ENCODE assay signal across 8 cellular contexts in the genomic region with DNA sequence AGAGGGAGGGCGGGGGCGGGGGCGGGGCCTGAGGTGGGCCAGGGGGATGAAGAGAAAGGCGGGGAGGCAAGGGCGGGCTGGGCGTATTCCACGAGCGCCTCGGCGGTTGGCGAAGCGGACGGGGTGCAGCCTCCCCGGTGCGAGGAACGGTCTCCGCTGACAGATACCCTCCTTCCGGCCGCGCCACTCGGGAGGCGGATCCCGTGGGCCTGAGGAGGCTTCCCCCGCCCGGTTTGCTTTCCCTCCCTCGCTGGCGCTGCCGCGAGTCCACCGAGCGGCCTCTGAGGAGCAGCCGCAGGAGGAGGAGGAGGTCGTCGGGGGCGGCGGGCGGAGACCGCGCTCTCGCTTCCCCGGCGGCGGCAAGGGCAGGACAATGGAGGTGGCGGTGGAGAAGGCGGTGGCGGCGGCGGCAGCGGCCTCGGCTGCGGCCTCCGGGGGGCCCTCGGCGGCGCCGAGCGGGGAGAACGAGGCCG. TPM values are rescaled to one million over a fixed set of nuclear protein-coding genes. Genes with fewer than 3 reads are reported as not detected.
DNase-seq lines count a peak whose midpoint lies in the region; ATAC-seq and TF ChIP-seq lines count a peak whose summit lies in the region.

A gene (plus strand): TSS at position 84 of the 473 bp plus-strand sequence. CDS start 290 bp downstream, at position 374.

- peak within 1 kb of the TSS; percentile 90 for H3K27ac Mint-ChIP-seq in T-helper 1 cell treated with Interleukin-12 subunit alpha and Interleukin-12 subunit beta and Interleukin-4 antibody, amounts not matched to agents 30 μg/mL and 1 μg/mL, for 36 hours
- peak within 1 kb of the TSS; percentile 94 to 98 (median 94) for H3K27ac Mint-ChIP-seq in nephron

- peak within 1 kb of the TSS; percentile 91 for H3K4me3 ChIP-seq in epithelial cell of proximal tubule (ENCODE audit: low read depth, low read length)

- peak; percentile 73 for ATAC-seq in GM21515 (IDR thresholded peaks at IDR 0.05; ENCODE audit: unreplicated experiment)

- no peaks in the 10 kb centered on the region for H3K27me3 Mint-ChIP-seq in T-helper 1 cell treated with Interleukin-12 subunit alpha and Interleukin-12 subunit beta and Interleukin-4 antibody, amounts not matched to agents 30 μg/mL and 1 μg/mL, for 36 hours (ENCODE audit: low read depth)
- H3K27me3 Mint-ChIP-seq in nephron (ENCODE audit: low read depth), result no peaks in the 10 kb centered on the region

- DNase-seq in HT-29 (ENCODE audit: low spot score) (no peak), epithelial cell of proximal tubule (ENCODE audit: low read depth) (no peak), NCI-H524 (lab: John Stamatoyannopoulos, UW) (no peak), RKO (ENCODE audit: low spot score) (no peak)

- no peaks in the 10 kb centered on the region for H3K9me3 Mint-ChIP-seq in T-helper 1 cell treated with Interleukin-12 subunit alpha and Interleukin-12 subunit beta and Interleukin-4 antibody, amounts not matched to agents 30 μg/mL and 1 μg/mL, for 36 hours
- H3K9me3 Mint-ChIP-seq in nephron, result peaks cover 8% of the 10 kb centered on the region

- H3K4me3 Mint-ChIP-seq in T-helper 1 cell treated with Interleukin-12 subunit alpha and Interleukin-12 subunit beta and Interleukin-4 antibody, amounts not matched to agents 30 μg/mL and 1 μg/mL, for 36 hours, result peak within 1 kb of the TSS; percentile 92
- peak within 1 kb of the TSS; percentile 93 to 97 (median 95) for H3K4me3 Mint-ChIP-seq in nephron

- peaks cover 10% of the 10 kb centered on the region for H3K36me3 Mint-ChIP-seq in T-helper 1 cell treated with Interleukin-12 subunit alpha and Interleukin-12 subunit beta and Interleukin-4 antibody, amounts not matched to agents 30 μg/mL and 1 μg/mL, for 36 hours (ENCODE audit: low read depth)
- peaks cover 29% of the 10 kb centered on the region for H3K36me3 Mint-ChIP-seq in nephron (ENCODE audit: low read depth)

- TF ChIP-seq POLR2A in GM10847 (IDR thresholded peaks at IDR 0.05; ENCODE audit: extremely low read depth, insufficient read length), result peak; percentile 63

- no peak for TF ChIP-seq CTCF in epithelial cell of proximal tubule (conservative IDR thresholded peaks at IDR 0.05; ENCODE audit: low read depth, low read length)
- no peak for TF ChIP-seq CTCF in nephron (IDR thresholded peaks at IDR 0.05; ENCODE audit: unreplicated experiment in 3 of 3)

- H3K4me1 Mint-ChIP-seq in T-helper 1 cell treated with Interleukin-12 subunit alpha and Interleukin-12 subunit beta and Interleukin-4 antibody, amounts not matched to agents 30 μg/mL and 1 μg/mL, for 36 hours (ENCODE audit: low read depth), result peaks cover 27% of the 10 kb centered on the region
- H3K4me1 Mint-ChIP-seq in nephron, result peaks cover 28% of the 10 kb centered on the region

RNA-seq across cellular contexts. Expression of the gene that starts here (rescaled TPM):
- total RNA-seq in HT-29 (2014; rRNA removed; shearing (Covaris generic)), result 19.6 and 21.0 TPM in 2 replicates
- total RNA-seq in epithelial cell of proximal tubule, result 17.4 and 21.4 TPM in 2 replicates
